In the genomic region with DNA sequence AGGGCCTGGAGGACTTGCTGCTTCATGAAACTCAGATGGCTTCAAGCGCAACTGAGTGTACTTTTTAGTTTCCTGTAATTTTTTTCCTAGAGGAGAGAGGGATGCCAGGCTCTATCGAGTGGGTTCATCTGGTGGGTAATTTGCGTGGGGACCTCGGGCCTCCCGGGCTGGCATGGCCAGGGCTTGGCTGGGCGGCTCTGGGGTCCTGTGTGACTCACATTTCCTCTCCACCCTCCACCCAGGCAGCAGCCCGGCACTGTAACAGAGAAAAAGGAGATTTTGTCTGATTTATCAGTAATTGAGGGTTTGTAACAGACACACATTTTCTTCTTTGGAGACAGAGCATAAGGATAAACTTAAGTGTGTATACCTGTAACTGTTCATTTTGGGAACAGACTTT, we compare ENCODE assay signal across 8 cellular contexts.
A peak's percentile ranks its signal among the peaks of the same experiment; 100 is the strongest.
DNase-seq lines count a peak whose midpoint lies in the region; ATAC-seq and TF ChIP-seq lines count a peak whose summit lies in the region.

No MANE protein-coding gene starts in this region.

- CTCF ChIA-PET in RWPE1 (lab: Yijun Ruan, JAX), result no interaction called here
- CTCF ChIA-PET in HEK293T (lab: Yijun Ruan, JAX), result no interaction called here
- CTCF ChIA-PET in PC-3 (lab: Charles Lee), result no interaction called here

- no peaks in the 10 kb centered on the region for H3K27me3 ChIP-seq in PC-3 (ENCODE audit: low read length)

- no peaks in the 10 kb centered on the region for H3K9me3 Mint-ChIP-seq in mesothelial cell of epicardium

- no peaks in the 10 kb centered on the region for H4K20me1 ChIP-seq in PC-3 (ENCODE audit: low read length)

- peak overlapping the region; percentile 80 for H3K27ac Mint-ChIP-seq in mesothelial cell of epicardium

- no peaks in the 10 kb centered on the region for H3K36me3 ChIP-seq in PC-3 (ENCODE audit: low read depth, low read length)

- no peaks in the 10 kb centered on the region for H3K27me3 Mint-ChIP-seq in mesothelial cell of epicardium (ENCODE audit: low read depth)

- ATAC-seq in GM18520 (IDR thresholded peaks at IDR 0.05; ENCODE audit: unreplicated experiment) (peak; percentile 13), GM21717 (IDR thresholded peaks at IDR 0.05; ENCODE audit: unreplicated experiment) (peak; percentile 26), PC-3 (no peak)

- no peak overlapping the region for H2AFZ ChIP-seq in PC-3 (ENCODE audit: low read length)

- TF ChIP-seq CTCF in RWPE1 (conservative IDR thresholded peaks at IDR 0.05; ENCODE audit: low read depth) (no peak), mesothelial cell of epicardium (IDR thresholded peaks at IDR 0.05; ENCODE audit: unreplicated experiment) (no peak), PC-3 (conservative IDR thresholded peaks at IDR 0.05; ENCODE audit: low read depth, low read length) (no peak)

- no peak for DNase-seq in RWPE1 (ENCODE audit: low spot score)
- DNase-seq in mesothelial cell of epicardium (ENCODE audit: low spot score in 2 of 2, unreplicated experiment in 2 of 2), result no peak
- DNase-seq in HEK293T (ENCODE audit: extremely low spot score), result no peak
- DNase-seq in PC-3, result no peak
- DNase-seq in COR-L47 (lab: John Stamatoyannopoulos, UW), result no peak
- DNase-seq in inferior parietal cortex (ENCODE audit: extremely low spot score), result no peak

- no peaks in the 10 kb centered on the region for H3K36me3 Mint-ChIP-seq in mesothelial cell of epicardium

- H3K4me3 ChIP-seq in PC-3 (ENCODE audit: low read length), result no peak overlapping the region

- BruUV-seq in PC-3 (replicated peaks; lab: Mats Ljungman, UMichigan), result no TSS peak

- H3K4me1 Mint-ChIP-seq in mesothelial cell of epicardium, result peaks cover 9% of the 10 kb centered on the region

- no peaks in the 10 kb centered on the region for H3F3A ChIP-seq in PC-3 (ENCODE audit: low read length, unreplicated experiment)

- H3K9ac ChIP-seq in PC-3 (ENCODE audit: low read length), result no peak overlapping the region

- no peaks in the 10 kb centered on the region for H3K9me3 ChIP-seq in PC-3 (ENCODE audit: low read length)

- H3K27ac ChIP-seq in RWPE1, result peak overlapping the region; percentile 11; the same call in 1 of the 2 replicates
- no peak overlapping the region for H3K27ac ChIP-seq in PC-3 (ENCODE audit: low read length)

- H3K4me1 ChIP-seq in PC-3 (ENCODE audit: insufficient read depth, low read length), result peaks cover 11% of the 10 kb centered on the region

- intact Hi-C loops in PC-3 (cut with micrococcal nuclease), result no loop called here

- no peaks in the 10 kb centered on the region for H3K9me2 ChIP-seq in PC-3 (replicated peaks; ENCODE audit: low read length)

- H3K79me2 ChIP-seq in PC-3 (ENCODE audit: low read length), result no peaks in the 10 kb centered on the region

- H3K4me2 ChIP-seq in PC-3 (ENCODE audit: low read length), result no peak overlapping the region

- POLR2A ChIA-PET in RWPE1 (lab: Yijun Ruan, JAX; ENCODE audit: low non-redundant PET) (no interaction called here), HEK293T (lab: Yijun Ruan, JAX) (no interaction called here), PC-3 (lab: Charles Lee; ENCODE audit: unreplicated experiment) (no interaction called here)

- no peak overlapping the region for H3K4me3 Mint-ChIP-seq in mesothelial cell of epicardium

TF ChIP-seq in HEK293T, 16 proteins besides CTCF, POLR2A, EP300 and RAD21:
- TF ChIP-seq SP1 (IDR thresholded peaks at IDR 0.05) (no peak), BHLHE40 (IDR thresholded peaks at IDR 0.05; ENCODE audit: borderline replicate concordance) (no peak), FOXA1 (IDR thresholded peaks at IDR 0.05) (no peak), ARNT (IDR thresholded peaks at IDR 0.05) (no peak), CTBP1 (IDR thresholded peaks at IDR 0.05; ENCODE audit: borderline replicate concordance) (no peak), LEF1 (IDR thresholded peaks at IDR 0.05; ENCODE audit: borderline replicate concordance) (no peak)
- TF ChIP-seq, protein P1, sequence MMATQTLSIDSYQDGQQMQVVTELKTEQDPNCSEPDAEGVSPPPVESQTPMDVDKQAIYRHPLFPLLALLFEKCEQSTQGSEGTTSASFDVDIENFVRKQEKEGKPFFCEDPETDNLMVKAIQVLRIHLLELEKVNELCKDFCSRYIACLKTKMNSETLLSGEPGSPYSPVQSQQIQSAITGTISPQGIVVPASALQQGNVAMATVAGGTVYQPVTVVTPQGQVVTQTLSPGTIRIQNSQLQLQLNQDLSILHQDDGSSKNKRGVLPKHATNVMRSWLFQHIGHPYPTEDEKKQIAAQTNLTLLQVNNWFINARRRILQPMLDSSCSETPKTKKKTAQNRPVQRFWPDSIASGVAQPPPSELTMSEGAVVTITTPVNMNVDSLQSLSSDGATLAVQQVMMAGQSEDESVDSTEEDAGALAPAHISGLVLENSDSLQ (IDR thresholded peaks at IDR 0.05), result no peak
TF ChIP-seq in HEK293T: peak in this region for 0.
